18 cellular contexts compared by ENCODE assay signal in genomic region chr11:33698921-33699320, GRCh38. TPM values are rescaled to one million over a fixed set of nuclear protein-coding genes. Genes with fewer than 3 reads are reported as not detected.
DNase-seq lines count a peak whose midpoint lies in the region; ATAC-seq and TF ChIP-seq lines count a peak whose summit lies in the region.
"Had no signal": no experiment of that assay in that cellular context is flagged by ENCODE, and none has a peak within 500 bp of the region (broad histone marks: within the 10 kb centered on the region; RNA-seq: fewer than 3 reads in every experiment).

No MANE protein-coding gene starts in this region.

- H3K4ac ChIP-seq in IMR-90 (ENCODE audit: low read depth, low read length) = peak overlapping the region; percentile 97; the same call in 1 of the 2 replicates

- H3K14ac ChIP-seq in IMR-90 (replicated peaks; ENCODE audit: low read depth, low read length) = peak overlapping the region; percentile 40; the same call in 1 of the 2 replicates

- H4K91ac ChIP-seq in IMR-90 (ENCODE audit: insufficient read depth, low read depth, low read length) = 0 out of 2 replicates have a peak overlapping the region, but pooled peaks have one; percentile 33

- H3K56ac ChIP-seq in IMR-90 (ENCODE audit: extremely low read depth, insufficient read depth, low read length) = no peak overlapping the region

- WGBS in IMR-90 (ENCODE audit: extremely low coverage in 2 of 2, insufficient read length in 1 of 2), 2 experiments = no CpG with 5 or more reads among the region's 5 CpGs
- WGBS in body of pancreas, 2 donors = 82 to 84% methylated on average over 5 of the region's 5 CpGs
- 95% methylated on average over 5 of the region's 5 CpGs for WGBS in SK-N-SH (ENCODE audit: low lambda C conversion rate)

- H3K23ac ChIP-seq in IMR-90 (ENCODE audit: low read depth, low read length) = peak overlapping the region; percentile 68; the same call in 1 of the 2 replicates

- H3K4me2 ChIP-seq in IMR-90 (ENCODE audit: low read depth, low read length) = no peak overlapping the region
- no peak overlapping the region for H3K4me2 ChIP-seq in osteoblast (ENCODE audit: insufficient read depth, low read length)
- H3K4me2 ChIP-seq in SK-N-SH = no peak overlapping the region

- TF ChIP-seq POLR2A in IMR-90 (IDR thresholded peaks at IDR 0.05; ENCODE audit: low read depth, low read length) (no peak), body of pancreas (IDR thresholded peaks at IDR 0.05) (no peak)

- H3K36me3 ChIP-seq in ACC112 (ENCODE audit: insufficient read depth, low read length) (no peaks in the 10 kb centered on the region), IMR-90 (ENCODE audit: control insufficient read depth, insufficient read depth, low read length) (no peaks in the 10 kb centered on the region), body of pancreas (replicated peaks in 1 of 2; ENCODE audit: insufficient read depth in 1 of 2, low read depth in 2 of 2) (no peaks in the 10 kb centered on the region), osteoblast (ENCODE audit: insufficient read depth, low read length) (no peaks in the 10 kb centered on the region), SK-N-SH (replicated peaks in 1 of 2; ENCODE audit: control insufficient read depth in 1 of 2, insufficient read depth in 2 of 2, low read length in 1 of 2) (no peaks in the 10 kb centered on the region)

- no TSS peak for BruUV-seq in IMR-90 (replicated peaks; lab: Mats Ljungman, UMichigan)

- H2BK5ac ChIP-seq in IMR-90 (ENCODE audit: low read depth, low read length, poor library complexity, severe bottlenecking) = no peak overlapping the region

- in situ Hi-C loops in IMR-90 (cut with MboI; ENCODE audit: low sequenced_read_pairs) = no loop called here

- peak overlapping the region; percentile 51; the same call in 1 of the 2 replicates for H2BK20ac ChIP-seq in IMR-90 (ENCODE audit: low read depth, low read length)

- ATAC-seq in IMR-90 (ENCODE audit: low read depth) (no peak), body of pancreas (no peak)
- ATAC-seq: A549 had no signal

- H3K4me1 ChIP-seq in ACC112 (ENCODE audit: control insufficient read depth, insufficient read depth, low read length, unreplicated experiment) = peaks cover 76% of the 10 kb centered on the region
- peaks cover 26% of the 10 kb centered on the region for H3K4me1 ChIP-seq in IMR-90 (ENCODE audit: control insufficient read depth, insufficient read depth, low read length)
- H3K4me1 ChIP-seq in body of pancreas = peaks cover 82% of the 10 kb centered on the region
- peaks cover 60% of the 10 kb centered on the region for H3K4me1 ChIP-seq in osteoblast (ENCODE audit: insufficient read depth, low read length)
- H3K4me1 ChIP-seq in SK-N-SH (ENCODE audit: control insufficient read depth in 1 of 2, insufficient read depth in 2 of 2, low read depth in 1 of 2, low read length in 1 of 2) = peaks cover 26 to 41% of the 10 kb centered on the region in 2 experiments; a peak in 2 of 4 replicates

- H3K27ac ChIP-seq in ACC112 (ENCODE audit: low read depth, low read length) (peak overlapping the region; percentile 100), IMR-90 (ENCODE audit: insufficient read depth, low read length) (no peak overlapping the region), body of pancreas (peak overlapping the region in 3 of 4 donors; percentile 78 to 88 (median 83)), osteoblast (ENCODE audit: low read depth, low read length) (peak overlapping the region; percentile 38), SK-N-SH (ENCODE audit: low read depth in 2 of 2, low read length in 1 of 2) (no peak overlapping the region)

- H3F3A ChIP-seq in SK-N-SH (replicated peaks; ENCODE audit: insufficient read depth) = peaks cover 36% of the 10 kb centered on the region

- H2AFZ ChIP-seq in ACC112 (ENCODE audit: low read length, unreplicated experiment) (no peak overlapping the region), IMR-90 (replicated peaks; ENCODE audit: low read length, poor library complexity) (no peak overlapping the region), osteoblast (ENCODE audit: low read length) (no peak overlapping the region), SK-N-SH (ENCODE audit: low read depth) (no peak overlapping the region)

- peak overlapping the region in 1 of 2 experiments; percentile 84; a peak in 1 of 4 replicates for H4K8ac ChIP-seq in IMR-90 (ENCODE audit: low read depth in 2 of 2, low read length in 2 of 2)

- H2BK120ac ChIP-seq in IMR-90 (ENCODE audit: low read depth, low read length) = peak overlapping the region; percentile 56; the same call in 1 of the 2 replicates

- TF ChIP-seq RAD21 in IMR-90 (IDR thresholded peaks at IDR 0.05; ENCODE audit: low read length) = no peak
- no peak for TF ChIP-seq RAD21 in SK-N-SH (IDR thresholded peaks at IDR 0.05; ENCODE audit: low read length)

- H3K9me1 ChIP-seq in IMR-90 (ENCODE audit: insufficient read depth, low read length) = peaks cover 31% of the 10 kb centered on the region

- H3K18ac ChIP-seq in IMR-90 (ENCODE audit: low read depth, low read length) = no peak overlapping the region

- CTCF ChIA-PET in IMR-90 (lab: Yijun Ruan, JAX) = no interaction called here
- CTCF ChIA-PET in SK-N-SH (lab: Yijun Ruan, JAX) = no interaction called here

- DNase-seq in IMR-90 = no peak
- DNase-seq in body of pancreas = no peak
- DNase-seq in osteoblast (ENCODE audit: insufficient read length, low spot score, missing footprints) = no peak
- DNase-seq in NCI-H524 treated with DMSO at 0.1 percent for 48 hours (lab: John Stamatoyannopoulos, UW) = no peak
- no peak for DNase-seq in SK-N-SH
- no peak for DNase-seq in epidermal melanocyte (ENCODE audit: insufficient read length, low spot score)
- no peak for DNase-seq in HCEC 1CT
- DNase-seq: Caco-2, H7, NCI-H1436, NCI-H2029, NCI-H2171, NCI-H774 had no signal

- H2BK15ac ChIP-seq in IMR-90 (ENCODE audit: low read depth, low read length) = peak overlapping the region; percentile 90

- H3K9ac ChIP-seq in IMR-90 (ENCODE audit: low read depth, low read length) (no peak overlapping the region), SK-N-SH (no peak overlapping the region)

- H4K20me1 ChIP-seq in IMR-90 (ENCODE audit: insufficient read depth, low read length) = peaks cover 4% of the 10 kb centered on the region; the same call in 1 of the 2 replicates
- H4K20me1 ChIP-seq in osteoblast (ENCODE audit: insufficient read depth, low read length) = no peaks in the 10 kb centered on the region
- H4K20me1 ChIP-seq in SK-N-SH (ENCODE audit: insufficient read depth) = no peaks in the 10 kb centered on the region

- H3K79me2 ChIP-seq in ACC112 (ENCODE audit: control insufficient read depth, insufficient read depth, low read length, unreplicated experiment) (no peaks in the 10 kb centered on the region), osteoblast (ENCODE audit: insufficient read depth, low read length) (no peaks in the 10 kb centered on the region), SK-N-SH (ENCODE audit: insufficient read depth) (no peaks in the 10 kb centered on the region)

- POLR2A ChIA-PET in IMR-90 (lab: Charles Lee; ENCODE audit: unreplicated experiment) (no interaction called here), SK-N-SH (lab: Yijun Ruan, JAX) (no interaction called here)

- H2AK5ac ChIP-seq in IMR-90 (ENCODE audit: low read depth, low read length) = peak overlapping the region; percentile 94

- peaks cover 4 to 40% of the 10 kb centered on the region in 2 experiments; a peak in 3 of 4 replicates for H3K79me1 ChIP-seq in IMR-90 (ENCODE audit: low read depth in 1 of 2, low read length in 2 of 2)

- intact Hi-C loops in IMR-90 (cut with micrococcal nuclease) (no loop called here), body of pancreas (cut with DNase I) (no loop called here)

- TF ChIP-seq CTCF in IMR-90 (conservative IDR thresholded peaks at IDR 0.05; ENCODE audit: low read depth, low read length) = no peak
- no peak for TF ChIP-seq CTCF in body of pancreas (IDR thresholded peaks at IDR 0.05)
- TF ChIP-seq CTCF in osteoblast (IDR thresholded peaks at IDR 0.05; ENCODE audit: extremely low read depth, low read depth, low read length) = no peak
- no peak for TF ChIP-seq CTCF in SK-N-SH (IDR thresholded peaks at IDR 0.05)

- dilution Hi-C loops in IMR-90 (cut with HindIII; ENCODE audit: low sequenced_read_pairs, unreplicated experiment) = no loop called here

- H4K5ac ChIP-seq in IMR-90 (ENCODE audit: low read depth, low read length) = no peak overlapping the region

- H3K9me3 ChIP-seq in IMR-90 (ENCODE audit: control insufficient read depth, insufficient read depth, low read length) (no peaks in the 10 kb centered on the region), body of pancreas (no peaks in the 10 kb centered on the region), osteoblast (ENCODE audit: low read depth, low read length) (no peaks in the 10 kb centered on the region), SK-N-SH (no peaks in the 10 kb centered on the region)
- H3K9me3 ChIP-seq: A549, Caco-2 had no signal

- no peak for TF ChIP-seq EP300 in SK-N-SH (IDR thresholded peaks at IDR 0.05; ENCODE audit: borderline replicate concordance in 1 of 2, low read depth in 1 of 2, low read length in 1 of 2)

- H3K9me2 ChIP-seq in SK-N-SH = no peaks in the 10 kb centered on the region

- no peaks in the 10 kb centered on the region for H3K27me3 ChIP-seq in ACC112 (ENCODE audit: insufficient read depth, low read length)
- no peaks in the 10 kb centered on the region for H3K27me3 ChIP-seq in IMR-90 (ENCODE audit: control insufficient read depth, insufficient read depth, low read length)
- H3K27me3 ChIP-seq in body of pancreas = no peaks in the 10 kb centered on the region
- no peaks in the 10 kb centered on the region for H3K27me3 ChIP-seq in osteoblast (ENCODE audit: insufficient read depth, low read length)
- no peaks in the 10 kb centered on the region for H3K27me3 ChIP-seq in SK-N-SH (ENCODE audit: insufficient read depth)

- H3K4me3 ChIP-seq in ACC112 (ENCODE audit: low read depth, low read length) (no peak overlapping the region), IMR-90 (ENCODE audit: insufficient read depth, low read depth, low read length) (no peak overlapping the region), body of pancreas (no peak overlapping the region), osteoblast (ENCODE audit: insufficient read depth, low read length) (no peak overlapping the region), SK-N-SH (ENCODE audit: low read depth in 2 of 2, low read length in 1 of 2) (no peak overlapping the region)
- H3K4me3 ChIP-seq: A549, K562 had no signal

- no peak overlapping the region for H2AK9ac ChIP-seq in IMR-90 (replicated peaks; ENCODE audit: low read depth, low read length, poor library complexity)

RNA-seq across cellular contexts. Expression of gene C11orf91, which starts 1.7 kb away (rescaled TPM):
- total RNA-seq in IMR-90 (2012; rRNA removed) (not detected in 2 replicates), body of pancreas (not detected), osteoblast (not detected in 2 replicates)
- polyA plus RNA-seq in IMR-90 (2012; rRNA removed) (0.10 TPM in 1 of 2 replicates, not detected in the other), SK-N-SH (2012; rRNA removed) (0.10 and 0.15 TPM in 2 replicates)
- polyA plus RNA-seq in IMR-90 (2012; cell fraction: cytosol; rRNA removed) = 0.27 TPM in 1 of 2 replicates, not detected in the other
- polyA plus RNA-seq in IMR-90 (2012; cell fraction: nucleus; rRNA removed; ENCODE audit: low replicate concordance) = 0.11 and 0.21 TPM in 2 replicates
- 0.12 and 0.14 TPM in 2 replicates for polyA plus RNA-seq in SK-N-SH (2012; cell fraction: cytosol; rRNA removed)
- polyA plus RNA-seq in SK-N-SH (2012; cell fraction: nucleus; rRNA removed) = 0.14 and 0.45 TPM in 2 replicates
- total RNA-seq: Caco-2, H7, K562, NCI-H460 had no signal
- polyA plus RNA-seq: CD14-positive monocyte, K562 had no signal

RNA-seq across cellular contexts. Expression of gene CD59, which starts 37.3 kb away (rescaled TPM):
- total RNA-seq in IMR-90 (2012; rRNA removed) (637 and 765 TPM in 2 replicates), body of pancreas (100 to 1,000 TPM in 1 of 2 donors, 10 to 100 TPM in 1; 68.2 to 194 TPM), osteoblast (345 and 377 TPM in 2 replicates)
- polyA plus RNA-seq in IMR-90 (2012; rRNA removed) (1,066 and 1,140 TPM in 2 replicates), SK-N-SH (2012; rRNA removed) (616 and 849 TPM in 2 replicates)
- 293 and 869 TPM in 2 replicates for polyA plus RNA-seq in IMR-90 (2012; cell fraction: cytosol; rRNA removed)
- 63.7 and 319 TPM in 2 replicates for polyA plus RNA-seq in IMR-90 (2012; cell fraction: nucleus; rRNA removed; ENCODE audit: low replicate concordance)
- polyA plus RNA-seq in SK-N-SH (2012; cell fraction: cytosol; rRNA removed) = 705 and 770 TPM in 2 replicates
- polyA plus RNA-seq in SK-N-SH (2012; cell fraction: nucleus; rRNA removed) = 216 and 380 TPM in 2 replicates

Comparison
In these comparisons a context has a peak if more than half of its experiments do, and no peak if none do; other contexts are left out.
1. H3K27ac ChIP-seq: peak in ACC112 (single experiment), body of pancreas (3 of 4) and osteoblast (single experiment); none in IMR-90 (single experiment) and SK-N-SH (0 of 2).